ENCODE assay signal across 1 cellular context in genomic region chr7:143380264-143380645, GRCh38.
TF ChIP-seq lines count a peak whose summit lies in the region.

No MANE protein-coding gene starts in this region.

TF ChIP-seq in GM12878, 131 proteins besides CTCF, POLR2A, EP300 and RAD21 (continued from another document):
- TF ChIP-seq, protein P1, sequence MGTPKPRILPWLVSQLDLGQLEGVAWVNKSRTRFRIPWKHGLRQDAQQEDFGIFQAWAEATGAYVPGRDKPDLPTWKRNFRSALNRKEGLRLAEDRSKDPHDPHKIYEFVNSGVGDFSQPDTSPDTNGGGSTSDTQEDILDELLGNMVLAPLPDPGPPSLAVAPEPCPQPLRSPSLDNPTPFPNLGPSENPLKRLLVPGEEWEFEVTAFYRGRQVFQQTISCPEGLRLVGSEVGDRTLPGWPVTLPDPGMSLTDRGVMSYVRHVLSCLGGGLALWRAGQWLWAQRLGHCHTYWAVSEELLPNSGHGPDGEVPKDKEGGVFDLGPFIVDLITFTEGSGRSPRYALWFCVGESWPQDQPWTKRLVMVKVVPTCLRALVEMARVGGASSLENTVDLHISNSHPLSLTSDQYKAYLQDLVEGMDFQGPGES (IDR thresholded peaks at IDR 0.05): no peak
- peak; percentile 19 for TF ChIP-seq POLR2AphosphoS5 (IDR thresholded peaks at IDR 0.05; ENCODE audit: low read length)
- TF ChIP-seq, protein P2, sequence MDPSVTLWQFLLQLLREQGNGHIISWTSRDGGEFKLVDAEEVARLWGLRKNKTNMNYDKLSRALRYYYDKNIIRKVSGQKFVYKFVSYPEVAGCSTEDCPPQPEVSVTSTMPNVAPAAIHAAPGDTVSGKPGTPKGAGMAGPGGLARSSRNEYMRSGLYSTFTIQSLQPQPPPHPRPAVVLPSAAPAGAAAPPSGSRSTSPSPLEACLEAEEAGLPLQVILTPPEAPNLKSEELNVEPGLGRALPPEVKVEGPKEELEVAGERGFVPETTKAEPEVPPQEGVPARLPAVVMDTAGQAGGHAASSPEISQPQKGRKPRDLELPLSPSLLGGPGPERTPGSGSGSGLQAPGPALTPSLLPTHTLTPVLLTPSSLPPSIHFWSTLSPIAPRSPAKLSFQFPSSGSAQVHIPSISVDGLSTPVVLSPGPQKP (IDR thresholded peaks at IDR 0.05; ENCODE audit: low read depth, low read length): peak; percentile 47; the same call in 1 of the 2 replicates
- TF ChIP-seq CBX5 (IDR thresholded peaks at IDR 0.05; ENCODE audit: low read depth): peak; percentile 14; the same call in 1 of the 2 replicates
- peak; percentile 88; the same call in 1 of the 2 replicates for TF ChIP-seq ZNF384 (IDR thresholded peaks at IDR 0.05; ENCODE audit: borderline replicate concordance, low read depth, low read length)
- no peak for TF ChIP-seq SIX5 (IDR thresholded peaks at IDR 0.05; ENCODE audit: low read depth, low read length, severe bottlenecking)
- no peak for TF ChIP-seq RELB (IDR thresholded peaks at IDR 0.05; ENCODE audit: low read depth)
- no peak for TF ChIP-seq MAX (IDR thresholded peaks at IDR 0.05; ENCODE audit: low read depth, low read length)
- peak; percentile 59; the same call in 1 of the 2 replicates for TF ChIP-seq NBN (IDR thresholded peaks at IDR 0.05)
- peak; percentile 28; the same call in 1 of the 2 replicates for TF ChIP-seq TAF1 (IDR thresholded peaks at IDR 0.05; ENCODE audit: borderline replicate concordance, low read depth, low read length)
- 0 out of 2 replicates have a peak, but pooled peaks have one; percentile 30 for TF ChIP-seq MLLT1 (IDR thresholded peaks at IDR 0.05)
- TF ChIP-seq SMC3 (IDR thresholded peaks at IDR 0.05; ENCODE audit: borderline replicate concordance, low read length): peak; percentile 41; the same call in 1 of the 2 replicates
- peak; percentile 63; the same call in 1 of the 2 replicates for TF ChIP-seq IKZF1 (conservative IDR thresholded peaks at IDR 0.05)
- TF ChIP-seq SMARCA5 (IDR thresholded peaks at IDR 0.05): peak; percentile 70
- TF ChIP-seq, protein P3, sequence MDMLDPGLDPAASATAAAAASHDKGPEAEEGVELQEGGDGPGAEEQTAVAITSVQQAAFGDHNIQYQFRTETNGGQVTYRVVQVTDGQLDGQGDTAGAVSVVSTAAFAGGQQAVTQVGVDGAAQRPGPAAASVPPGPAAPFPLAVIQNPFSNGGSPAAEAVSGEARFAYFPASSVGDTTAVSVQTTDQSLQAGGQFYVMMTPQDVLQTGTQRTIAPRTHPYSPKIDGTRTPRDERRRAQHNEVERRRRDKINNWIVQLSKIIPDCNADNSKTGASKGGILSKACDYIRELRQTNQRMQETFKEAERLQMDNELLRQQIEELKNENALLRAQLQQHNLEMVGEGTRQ (IDR thresholded peaks at IDR 0.05; ENCODE audit: borderline replicate concordance, low read depth, low read length): no peak
- TF ChIP-seq EED (IDR thresholded peaks at IDR 0.05; ENCODE audit: low read depth): no peak
- 0 out of 2 replicates have a peak, but pooled peaks have one; percentile 5 for TF ChIP-seq NRF1 (conservative IDR thresholded peaks at IDR 0.05; ENCODE audit: low read depth, low read length)
- TF ChIP-seq SRF (IDR thresholded peaks at IDR 0.05; ENCODE audit: low read depth in 2 of 2, low read length in 2 of 2): no peak
- TF ChIP-seq YY1 (IDR thresholded peaks at IDR 0.05; ENCODE audit: low read depth, low read length): peak; percentile 64; the same call in 1 of the 2 replicates
- TF ChIP-seq DPF2 (IDR thresholded peaks at IDR 0.05): no peak
- no peak for TF ChIP-seq ZNF622 (IDR thresholded peaks at IDR 0.05)
- TF ChIP-seq TARDBP (IDR thresholded peaks at IDR 0.05; ENCODE audit: borderline replicate concordance): no peak
